ENCODE assay signal across 8 cellular contexts in the genomic region with DNA sequence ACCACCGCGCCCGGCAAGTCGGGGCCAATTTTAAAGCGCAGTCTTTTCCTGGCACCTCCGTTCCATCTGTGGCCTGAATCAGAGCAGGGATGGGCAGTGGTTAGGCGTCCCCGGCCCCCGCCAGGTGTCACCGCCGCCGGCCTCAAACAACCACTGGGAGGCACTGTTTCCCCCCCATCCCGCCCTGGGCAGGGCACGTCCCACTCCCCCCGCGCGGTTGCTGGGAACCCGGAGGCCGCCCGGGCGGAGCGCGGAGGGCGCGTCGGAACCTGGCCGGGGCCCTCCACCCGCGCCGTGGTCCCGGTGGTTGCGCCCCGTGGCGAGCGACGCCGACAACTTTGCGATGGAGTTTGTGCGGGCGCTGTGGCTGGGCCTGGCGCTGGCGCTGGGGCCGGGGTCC. TPM values are rescaled to one million over a fixed set of nuclear protein-coding genes. Genes with fewer than 3 reads are reported as not detected.
DNase-seq lines count a peak whose midpoint lies in the region; ATAC-seq, FAIRE-seq and TF ChIP-seq lines count a peak whose summit lies in the region.

A gene with protein sequence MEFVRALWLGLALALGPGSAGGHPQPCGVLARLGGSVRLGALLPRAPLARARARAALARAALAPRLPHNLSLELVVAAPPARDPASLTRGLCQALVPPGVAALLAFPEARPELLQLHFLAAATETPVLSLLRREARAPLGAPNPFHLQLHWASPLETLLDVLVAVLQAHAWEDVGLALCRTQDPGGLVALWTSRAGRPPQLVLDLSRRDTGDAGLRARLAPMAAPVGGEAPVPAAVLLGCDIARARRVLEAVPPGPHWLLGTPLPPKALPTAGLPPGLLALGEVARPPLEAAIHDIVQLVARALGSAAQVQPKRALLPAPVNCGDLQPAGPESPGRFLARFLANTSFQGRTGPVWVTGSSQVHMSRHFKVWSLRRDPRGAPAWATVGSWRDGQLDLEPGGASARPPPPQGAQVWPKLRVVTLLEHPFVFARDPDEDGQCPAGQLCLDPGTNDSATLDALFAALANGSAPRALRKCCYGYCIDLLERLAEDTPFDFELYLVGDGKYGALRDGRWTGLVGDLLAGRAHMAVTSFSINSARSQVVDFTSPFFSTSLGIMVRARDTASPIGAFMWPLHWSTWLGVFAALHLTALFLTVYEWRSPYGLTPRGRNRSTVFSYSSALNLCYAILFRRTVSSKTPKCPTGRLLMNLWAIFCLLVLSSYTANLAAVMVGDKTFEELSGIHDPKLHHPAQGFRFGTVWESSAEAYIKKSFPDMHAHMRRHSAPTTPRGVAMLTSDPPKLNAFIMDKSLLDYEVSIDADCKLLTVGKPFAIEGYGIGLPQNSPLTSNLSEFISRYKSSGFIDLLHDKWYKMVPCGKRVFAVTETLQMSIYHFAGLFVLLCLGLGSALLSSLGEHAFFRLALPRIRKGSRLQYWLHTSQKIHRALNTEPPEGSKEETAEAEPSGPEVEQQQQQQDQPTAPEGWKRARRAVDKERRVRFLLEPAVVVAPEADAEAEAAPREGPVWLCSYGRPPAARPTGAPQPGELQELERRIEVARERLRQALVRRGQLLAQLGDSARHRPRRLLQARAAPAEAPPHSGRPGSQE (plus strand): TSS at position 325 of the 400 bp plus-strand sequence. CDS start 19 bp downstream, at position 344.

- no TSS peak for BruUV-seq in K562 (replicated peaks; lab: Mats Ljungman, UMichigan)

- WGBS in K562 (ENCODE audit: insufficient coverage, low coverage, missing lambda C conversion rate) = 8% methylated on average over 27 of the region's 43 CpGs

- no peak for TF ChIP-seq POLR2A in K562 (conservative IDR thresholded peaks at IDR 0.05)

- H3K4me3 ChIP-seq in K562 (peak within 1 kb of the TSS; percentile 29; the same call in 1 of the 2 replicates), kidney epithelial cell (ENCODE audit: low read depth, low read length) (peak within 1 kb of the TSS; percentile 10)

- H3K36me3 ChIP-seq in K562 (ENCODE audit: control insufficient read depth, insufficient read depth, low read length) (peaks cover 5% of the 10 kb centered on the region; the same call in 1 of the 3 replicates), kidney epithelial cell (ENCODE audit: control insufficient read depth, insufficient read depth, low read length) (no peaks in the 10 kb centered on the region)

- in situ Hi-C loops in K562 (cut with MboI) = no loop called here

- H3K79me2 ChIP-seq in K562 (ENCODE audit: control insufficient read depth, insufficient read depth, low read length) = no peaks in the 10 kb centered on the region

- CTCF ChIA-PET in HEK293T (lab: Yijun Ruan, JAX) (interaction anchor here (1.1 kb wide), 1 partner anchor 26 kb away, joined by 5 read pairs; no protein-coding TSS in a partner anchor), K562 (lab: Yijun Ruan, JAX; ENCODE audit: low intra/inter-chr PET ratio) (no interaction called here)

- peak within 1 kb of the TSS; percentile 1; the same call in 1 of the 2 replicates for H3K4me2 ChIP-seq in K562 (ENCODE audit: insufficient read depth, low read length)

- H3K27me3 ChIP-seq in K562 (ENCODE audit: control insufficient read depth in 2 of 2, insufficient read depth in 2 of 2, low read length in 2 of 2) = no peaks in the 10 kb centered on the region
- H3K27me3 ChIP-seq in kidney epithelial cell (ENCODE audit: control insufficient read depth, insufficient read depth, low read length) = peaks cover 71% of the 10 kb centered on the region

- peaks cover 3% of the 10 kb centered on the region for H3K9me1 ChIP-seq in K562 (ENCODE audit: control insufficient read depth, insufficient read depth, low read length)

- H4K20me1 ChIP-seq in K562 (replicated peaks; ENCODE audit: control insufficient read depth, insufficient read depth, low read length) = no peaks in the 10 kb centered on the region; the same call in 1 of the 2 replicates

- H3K9me3 ChIP-seq in K562 (replicated peaks; ENCODE audit: control insufficient read depth, insufficient read depth, low read depth, low read length) = no peaks in the 10 kb centered on the region

- intact Hi-C loops in K562 (cut with micrococcal nuclease) = no loop called here

- peak; percentile 67 to 94 (median 81) for TF ChIP-seq CTCF in K562 (IDR thresholded peaks at IDR 0.05 in 2 of 3, conservative IDR thresholded peaks at IDR 0.05 in 1 of 3; ENCODE audit: insufficient read depth in 2 of 3, low read depth in 1 of 3, low read length in 3 of 3)
- TF ChIP-seq CTCF in kidney epithelial cell (IDR thresholded peaks at IDR 0.05; ENCODE audit: insufficient read depth, low read length, poor library complexity, severe bottlenecking) = peak; percentile 60

- DNase-seq in AG20443 (ENCODE audit: low spot score) (peak; percentile 84), HEK293T (ENCODE audit: extremely low spot score) (peak; percentile 83), T1000 (lab: John Stamatoyannopoulos, UW) (peak; percentile 56), K562 (ENCODE audit: extremely low read depth in 1 of 4, low spot score in 3 of 4) (peak; percentile 79 to 87 (median 86)), kidney epithelial cell (ENCODE audit: low read depth) (no peak), mesenteric fat pad (ENCODE audit: low spot score) (no peak)
- peak; percentile 40 for DNase-seq in stimulated activated CD8-positive, alpha-beta memory T cell treated with anti-CD3 and anti-CD28 coated beads, Interleukin-15, amount 100 ng/mL, for 24 hours (ENCODE audit: low read depth)

- H3K27ac ChIP-seq in K562 (ENCODE audit: extremely low read depth, low read depth, low read length) = no peak within 1 kb of the TSS

- peaks cover 9 to 70% of the 10 kb centered on the region in 2 experiments for H3K4me1 ChIP-seq in K562 (replicated peaks in 1 of 2; ENCODE audit: control insufficient read depth in 2 of 2, insufficient read depth in 2 of 2, low read length in 2 of 2)

- no peak for TF ChIP-seq EP300 in K562 (IDR thresholded peaks at IDR 0.05; ENCODE audit: low read length)

- ATAC-seq in K562 = peak; percentile 78
- ATAC-seq in GM19351 (IDR thresholded peaks at IDR 0.05; ENCODE audit: unreplicated experiment) = no peak

- FAIRE-seq in K562 (lab: Jason Lieb, UNC) = no peak

- H3K9ac ChIP-seq in K562 (ENCODE audit: insufficient read depth in 1 of 2, low read depth in 2 of 2, low read length in 2 of 2) = peak within 1 kb of the TSS in 1 of 2 experiments; percentile 73; a peak in 2 of 4 replicates

- POLR2A ChIA-PET in HEK293T (lab: Yijun Ruan, JAX) = no interaction called here
- POLR2A ChIA-PET in K562 (lab: Yijun Ruan, JAX) = no interaction called here

- H2AFZ ChIP-seq in K562 (ENCODE audit: low read depth, low read length) = peak within 1 kb of the TSS; percentile 51; the same call in 1 of the 2 replicates

- peak; percentile 55 to 66 for TF ChIP-seq RAD21 in K562 (CRISPR knock-in tag; conservative IDR thresholded peaks at IDR 0.05 in 1 of 2, IDR thresholded peaks at IDR 0.05 in 1 of 2)

TF ChIP-seq in HEK293T, 16 proteins besides CTCF, POLR2A, EP300 and RAD21 (continues in another document):
- TF ChIP-seq FOXK2 (IDR thresholded peaks at IDR 0.05) (no peak), LEF1 (IDR thresholded peaks at IDR 0.05; ENCODE audit: borderline replicate concordance) (no peak), SUZ12 (IDR thresholded peaks at IDR 0.05) (no peak), HDGF (IDR thresholded peaks at IDR 0.05; ENCODE audit: borderline replicate concordance) (no peak), PKNOX1 (IDR thresholded peaks at IDR 0.05) (no peak)

TF ChIP-seq in K562, 482 proteins besides CTCF, POLR2A, EP300 and RAD21 (continues in another document):
- TF ChIP-seq BHLHE40 (IDR thresholded peaks at IDR 0.05; ENCODE audit: low read length) (peak; percentile 16; the same call in 1 of the 2 replicates), ZBTB33 (CRISPR knock-in tag; IDR thresholded peaks at IDR 0.05) (peak; percentile 78), KAT2B (IDR thresholded peaks at IDR 0.05; ENCODE audit: low read depth, low read length) (no peak)
- TF ChIP-seq, protein P1, sequence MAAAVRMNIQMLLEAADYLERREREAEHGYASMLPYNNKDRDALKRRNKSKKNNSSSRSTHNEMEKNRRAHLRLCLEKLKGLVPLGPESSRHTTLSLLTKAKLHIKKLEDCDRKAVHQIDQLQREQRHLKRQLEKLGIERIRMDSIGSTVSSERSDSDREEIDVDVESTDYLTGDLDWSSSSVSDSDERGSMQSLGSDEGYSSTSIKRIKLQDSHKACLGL (CRISPR knock-in tag; IDR thresholded peaks at IDR 0.05; ENCODE audit: borderline replicate concordance, poor library complexity, severe bottlenecking) = no peak

RNA-seq across cellular contexts. Expression of the gene that starts here (rescaled TPM):
- 0.32 and 0.88 TPM in 2 replicates for total RNA-seq in K562 (2011; cell fraction: chromatin; rRNA removed; ENCODE audit: low replicate concordance)
- 1.3 and 2.9 TPM in 2 replicates for total RNA-seq in K562 (2011; cell fraction: nucleolus; rRNA removed)
- total RNA-seq in K562 (2011; cell fraction: nucleoplasm; rRNA removed) = 0.29 and 0.46 TPM in 2 replicates
- total RNA-seq in K562 (2014; rRNA removed) = 0.95 TPM in 1 of 2 replicates, not detected in the other
- not detected in 2 replicates for total RNA-seq in K562 (2014; rRNA removed; fragmentation: Illumina TruSeq; extraction: Trizol)
- not detected in 2 replicates for total RNA-seq in K562 (2015; rRNA removed; fragmentation: Illumina TruSeq; extraction: Trizol)
- 0.51 TPM in 1 of 2 replicates, not detected in the other for total RNA-seq in K562 (2021)
- 0.06 and 0.23 TPM in 2 replicates for polyA plus RNA-seq in K562 (2011; rRNA removed)
- polyA plus RNA-seq in K562 (2011; cell fraction: cytosol; rRNA removed) = 0.31 and 0.53 TPM in 2 replicates
- 2.2 and 2.5 TPM in 2 replicates for polyA plus RNA-seq in K562 (2011; cell fraction: nucleus; rRNA removed)
- polyA plus RNA-seq in K562 (2012) = 0.12 and 0.51 TPM in 2 replicates
- not detected in 2 replicates for polyA plus RNA-seq in K562 (2014; fragmentation: Illumina TruSeq; extraction: Trizol)
- not detected for polyA plus RNA-seq in K562 (2014; fragmentation: Nextera tagmentation; extraction: Ambion mirVana)
- 0.15 and 0.19 TPM in 2 replicates for polyA plus RNA-seq in K562 (2014; rRNA removed)
- polyA minus RNA-seq in K562 (2011; rRNA and poly(A)+ RNA removed) = 0.06 TPM in 1 of 2 replicates, not detected in the other
- not detected in 2 replicates for polyA minus RNA-seq in K562 (2011; cell fraction: cytosol; rRNA and poly(A)+ RNA removed)
- polyA minus RNA-seq in K562 (2011; cell fraction: nucleus; rRNA and poly(A)+ RNA removed) = 0.40 and 1.4 TPM in 2 replicates
- 0.08 and 1.6 TPM in 2 replicates for total RNA-seq in kidney epithelial cell
- total RNA-seq in mesenteric fat pad = 0.16 TPM

Comparison
In these comparisons a context has a peak if more than half of its experiments do, and no peak if none do; other contexts are left out.
1. DNase-seq: peak in AG20443 (single experiment), HEK293T (single experiment), T1000 (single experiment), K562 (4 of 4) and stimulated activated CD8-positive, alpha-beta memory T cell treated with anti-CD3 and anti-CD28 coated beads, Interleukin-15, amount 100 ng/mL, for 24 hours (single experiment); none in kidney epithelial cell (single experiment) and mesenteric fat pad (single experiment).